2 cellular contexts compared by ENCODE assay signal in the genomic region with DNA sequence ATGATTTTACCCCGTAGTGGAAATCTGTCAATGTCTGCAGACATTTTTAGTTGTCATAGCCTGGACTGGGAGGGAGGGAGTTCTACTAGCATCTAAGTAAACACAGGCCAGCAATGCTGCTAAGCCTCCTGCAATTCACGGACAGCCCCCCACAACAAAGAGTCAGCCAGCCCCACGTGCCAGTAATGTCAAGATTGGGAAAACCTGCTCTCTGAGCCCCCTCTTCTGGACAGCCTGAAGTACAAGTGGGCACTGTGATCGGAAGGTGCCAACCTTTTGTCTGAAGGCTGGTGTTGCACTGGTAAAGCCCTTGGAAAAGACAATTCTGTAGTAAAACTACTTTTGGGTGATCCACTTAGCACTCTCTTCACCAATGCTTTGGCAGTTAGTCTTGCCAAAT.
TF ChIP-seq lines count a peak whose summit lies in the region.

No MANE protein-coding gene starts in this region.

TF ChIP-seq in HepG2, 621 proteins besides CTCF, POLR2A, EP300 and RAD21:
- no peak for TF ChIP-seq HMG20B (CRISPR knock-in tag; conservative IDR thresholded peaks at IDR 0.05)
- TF ChIP-seq, protein P1, sequence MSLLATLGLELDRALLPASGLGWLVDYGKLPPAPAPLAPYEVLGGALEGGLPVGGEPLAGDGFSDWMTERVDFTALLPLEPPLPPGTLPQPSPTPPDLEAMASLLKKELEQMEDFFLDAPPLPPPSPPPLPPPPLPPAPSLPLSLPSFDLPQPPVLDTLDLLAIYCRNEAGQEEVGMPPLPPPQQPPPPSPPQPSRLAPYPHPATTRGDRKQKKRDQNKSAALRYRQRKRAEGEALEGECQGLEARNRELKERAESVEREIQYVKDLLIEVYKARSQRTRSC (CRISPR knock-in tag; IDR thresholded peaks at IDR 0.05; ENCODE audit: low read depth) = no peak
- TF ChIP-seq ZNF17 (CRISPR knock-in tag; IDR thresholded peaks at IDR 0.05) = no peak
- TF ChIP-seq, protein P2, sequence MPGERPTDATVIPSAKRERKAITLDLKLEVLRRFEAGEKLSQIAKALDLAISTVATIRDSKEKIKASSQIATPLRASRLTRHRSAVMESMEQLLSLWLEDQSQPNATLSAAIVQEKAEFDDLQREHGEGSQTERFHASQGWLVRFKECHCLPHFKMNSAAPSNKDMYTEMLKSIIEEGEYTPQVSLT (CRISPR knock-in tag; IDR thresholded peaks at IDR 0.05; ENCODE audit: borderline replicate concordance, low read depth) = no peak
- TF ChIP-seq STAG1 (CRISPR knock-in tag; IDR thresholded peaks at IDR 0.05) = peak; percentile 56
- no peak for TF ChIP-seq ISL2 (CRISPR knock-in tag; IDR thresholded peaks at IDR 0.05)
- no peak for TF ChIP-seq NCOR1 (IDR thresholded peaks at IDR 0.05; ENCODE audit: borderline replicate concordance, low read length)
- TF ChIP-seq MIER3 (CRISPR knock-in tag; IDR thresholded peaks at IDR 0.05; ENCODE audit: borderline replicate concordance) = no peak
- peak; percentile 4; the same call in 1 of the 2 replicates for TF ChIP-seq SMC3 (IDR thresholded peaks at IDR 0.05; ENCODE audit: low read length)

TF ChIP-seq in H1, 55 proteins besides CTCF, POLR2A, EP300 and RAD21:
- TF ChIP-seq, protein P3, sequence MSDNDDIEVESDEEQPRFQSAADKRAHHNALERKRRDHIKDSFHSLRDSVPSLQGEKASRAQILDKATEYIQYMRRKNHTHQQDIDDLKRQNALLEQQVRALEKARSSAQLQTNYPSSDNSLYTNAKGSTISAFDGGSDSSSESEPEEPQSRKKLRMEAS (IDR thresholded peaks at IDR 0.05) = peak; percentile 53; the same call in 1 of the 2 replicates
- TF ChIP-seq, protein P4, sequence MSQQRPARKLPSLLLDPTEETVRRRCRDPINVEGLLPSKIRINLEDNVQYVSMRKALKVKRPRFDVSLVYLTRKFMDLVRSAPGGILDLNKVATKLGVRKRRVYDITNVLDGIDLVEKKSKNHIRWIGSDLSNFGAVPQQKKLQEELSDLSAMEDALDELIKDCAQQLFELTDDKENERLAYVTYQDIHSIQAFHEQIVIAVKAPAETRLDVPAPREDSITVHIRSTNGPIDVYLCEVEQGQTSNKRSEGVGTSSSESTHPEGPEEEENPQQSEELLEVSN (IDR thresholded peaks at IDR 0.05) = no peak
- TF ChIP-seq ASH2L (IDR thresholded peaks at IDR 0.05; ENCODE audit: low read length) (no peak), PHF8 (conservative IDR thresholded peaks at IDR 0.05; ENCODE audit: low read depth, low read length) (no peak)
